Comparison of ENCODE assay signal across 8 cellular contexts in genomic region chr20:46307139-46307998, GRCh38. TPM values are rescaled to one million over a fixed set of nuclear protein-coding genes. Genes with fewer than 3 reads are reported as not detected.
A peak's percentile ranks its signal among the peaks of the same experiment; 100 is the strongest.
DNase-seq lines count a peak whose midpoint lies in the region; ATAC-seq, FAIRE-seq and TF ChIP-seq lines count a peak whose summit lies in the region.

No MANE protein-coding gene starts in this region.

- no peak overlapping the region for H3K27ac ChIP-seq in keratinocyte (ENCODE audit: control insufficient read depth, insufficient read depth, low read length)

- no peak overlapping the region for H3K27ac Mint-ChIP-seq in activated B cell treated with CpG ODN at 0.5 μM for 24 hours

- CTCF ChIA-PET in BJ (lab: Yijun Ruan, JAX): interaction anchor here (0.6 to 3.4 kb wide), 24 partner anchors 8 to 285 kb away, joined by 3 to 35 read pairs (median 4); partner anchors contain the start of gene ELMO2
- CTCF ChIA-PET in activated B cell treated with CpG ODN at 0.5 μM for 24 hours (lab: Charles Lee): interaction anchor here (0.7 to 2.0 kb wide), 14 partner anchors 8 to 374 kb away, joined by 3 to 16 read pairs (median 4); partner anchors contain the start of gene ELMO2

- no peaks in the 10 kb centered on the region for H3K36me3 Mint-ChIP-seq in activated B cell treated with CpG ODN at 0.5 μM for 24 hours (ENCODE audit: low read depth)

- TF ChIP-seq CTCF in BJ (IDR thresholded peaks at IDR 0.05; ENCODE audit: insufficient read depth, low read depth, low read length) (peak; percentile 89), activated B cell treated with CpG ODN at 0.5 μM for 24 hours (IDR thresholded peaks at IDR 0.05) (no peak), cardiac fibroblast (IDR thresholded peaks at IDR 0.05; ENCODE audit: low read depth, low read length) (peak; percentile 89), keratinocyte (optimal IDR thresholded peaks at IDR 0.05 in 1 of 3, IDR thresholded peaks at IDR 0.05 in 1 of 3, conservative IDR thresholded peaks at IDR 0.05 in 1 of 3; ENCODE audit: extremely low read depth in 1 of 3, insufficient read depth in 2 of 3, low read length in 3 of 3) (peak; percentile 83 to 98 (median 90))

- POLR2A ChIA-PET in BJ (lab: Charles Lee) (interaction anchor here (0.5 kb wide), 1 partner anchor 57 kb away, joined by 3 read pairs; no protein-coding TSS in a partner anchor), activated B cell treated with CpG ODN at 0.5 μM for 24 hours (lab: Charles Lee) (interaction anchor here (0.6 to 0.7 kb wide), 4 partner anchors 43 to 495 kb away, joined by 3 to 6 read pairs (median 3); partner anchors contain the start of genes ELMO2 and UBE2C)

- H3K4me3 ChIP-seq in BJ (ENCODE audit: low read depth, low read length) (no peak overlapping the region), cardiac fibroblast (replicated peaks in 1 of 2; ENCODE audit: low read depth in 2 of 2, low read length in 2 of 2) (no peak overlapping the region), keratinocyte (ENCODE audit: control insufficient read depth in 2 of 3, extremely low read depth in 1 of 3, insufficient read depth in 2 of 3, low read depth in 1 of 3, low read length in 3 of 3) (no peak overlapping the region)

- peak overlapping the region; percentile 16 for H3K4me3 Mint-ChIP-seq in activated B cell treated with CpG ODN at 0.5 μM for 24 hours

- H3K36me3 ChIP-seq in BJ (ENCODE audit: control insufficient read depth, insufficient read depth, low read length) (no peaks in the 10 kb centered on the region), keratinocyte (ENCODE audit: control insufficient read depth in 2 of 2, extremely low read depth in 1 of 2, insufficient read depth in 2 of 2, low read length in 2 of 2) (no peaks in the 10 kb centered on the region)

- peaks cover 67% of the 10 kb centered on the region for H3K27me3 Mint-ChIP-seq in activated B cell treated with CpG ODN at 0.5 μM for 24 hours

- DNase-seq in BJ (ENCODE audit: low read depth): no peak
- DNase-seq in NCI-H1436 treated with DMSO at 0.1 percent for 48 hours (lab: John Stamatoyannopoulos, UW): peak; percentile 8
- DNase-seq in activated B cell treated with CpG ODN at 0.5 μM for 24 hours: peak; percentile 61
- peak; percentile 45 to 55 for DNase-seq in cardiac fibroblast (ENCODE audit: low read depth in 2 of 2)
- peak; percentile 11 for DNase-seq in keratinocyte (ENCODE audit: low read depth, low spot score)
- peak; percentile 65 for DNase-seq in stimulated activated CD4-positive, alpha-beta T cell treated with anti-CD3 and anti-CD28 coated beads, Interleukin-2, amount 100 ng/mL, for 4 hours (ENCODE audit: low read depth)

- intact Hi-C loops in activated B cell treated with CpG ODN at 0.5 μM for 24 hours (cut with micrococcal nuclease): loop anchor here (1.0 to 10.0 kb wide), 4 partner anchors 42 to 257 kb away; no protein-coding TSS in a partner anchor

- no peak for FAIRE-seq in keratinocyte (lab: Jason Lieb, UNC)

- no peaks in the 10 kb centered on the region for H4K20me1 ChIP-seq in keratinocyte (ENCODE audit: control insufficient read depth, extremely low read depth, insufficient read depth, low read length)

- peak; percentile 64 for ATAC-seq in GM21529 (IDR thresholded peaks at IDR 0.05; ENCODE audit: unreplicated experiment)
- ATAC-seq in activated B cell treated with CpG ODN at 0.5 μM for 24 hours (ENCODE audit: low read depth): peak; percentile 87
- ATAC-seq in HG02870 (IDR thresholded peaks at IDR 0.05; ENCODE audit: unreplicated experiment): no peak

- no peaks in the 10 kb centered on the region for H3K9me3 Mint-ChIP-seq in activated B cell treated with CpG ODN at 0.5 μM for 24 hours

- dilution Hi-C loops in keratinocyte (cut with MboI; ENCODE audit: extremely low pct_ligation_motif_present, low sequenced_read_pairs): no loop called here

- H3K4me2 ChIP-seq in keratinocyte (ENCODE audit: control insufficient read depth, extremely low read depth, insufficient read depth, low read depth, low read length): peak overlapping the region; percentile 17

- H3K27me3 ChIP-seq in BJ (ENCODE audit: control insufficient read depth, insufficient read depth, low read length) (peaks cover 43% of the 10 kb centered on the region), keratinocyte (ENCODE audit: control insufficient read depth, extremely low read depth, insufficient read depth, low read length) (peaks cover 87% of the 10 kb centered on the region)

- H3K79me2 ChIP-seq in keratinocyte (ENCODE audit: control insufficient read depth, insufficient read depth, low read length): no peaks in the 10 kb centered on the region

- H3K9me3 ChIP-seq in keratinocyte (ENCODE audit: control insufficient read depth, low read depth, low read length): no peaks in the 10 kb centered on the region

- peaks cover 11% of the 10 kb centered on the region for H3K4me1 Mint-ChIP-seq in activated B cell treated with CpG ODN at 0.5 μM for 24 hours

- no peaks in the 10 kb centered on the region for H3K9me1 ChIP-seq in keratinocyte (ENCODE audit: control insufficient read depth, extremely low read depth, insufficient read depth, low read length)

- H3K9ac ChIP-seq in keratinocyte (ENCODE audit: control insufficient read depth, extremely low read depth, insufficient read depth, low read length): no peak overlapping the region

- H3K4me1 ChIP-seq in keratinocyte (ENCODE audit: control insufficient read depth, extremely low read depth, insufficient read depth, low read length): no peaks in the 10 kb centered on the region

- no peak overlapping the region for H2AFZ ChIP-seq in keratinocyte (ENCODE audit: control insufficient read depth, low read length)

RNA-seq across cellular contexts. Expression of gene CDH22, which starts 0.9 kb away (rescaled TPM):
- not detected in 2 replicates for polyA plus RNA-seq in BJ (2011; rRNA removed)
- polyA minus RNA-seq in BJ (2011; rRNA and poly(A)+ RNA removed): not detected in 2 replicates
- total RNA-seq in activated B cell treated with CpG ODN at 0.5 μM for 24 hours: 0.09 TPM in 1 of 2 replicates, not detected in the other
- not detected in 3 replicates for polyA plus RNA-seq in keratinocyte
- polyA plus RNA-seq in keratinocyte (2011; ENCODE audit: low read depth): not detected
- polyA plus RNA-seq in keratinocyte (2011; cell fraction: cytosol; rRNA removed): not detected in 2 replicates
- polyA plus RNA-seq in keratinocyte (2011; cell fraction: nucleus; rRNA removed): not detected in 2 replicates
- polyA plus RNA-seq in keratinocyte (2012; ENCODE audit: low replicate concordance): not detected in 2 replicates
- not detected in 3 replicates for polyA minus RNA-seq in keratinocyte
- polyA minus RNA-seq in keratinocyte (2011; cell fraction: cytosol; rRNA and poly(A)+ RNA removed): not detected
- not detected in 2 replicates for polyA minus RNA-seq in keratinocyte (2011; cell fraction: nucleus; rRNA and poly(A)+ RNA removed)
